ENCODE assay signal across 21 cellular contexts in genomic region chr20:38008233-38008944, GRCh38. TPM values are rescaled to one million over a fixed set of nuclear protein-coding genes. Genes with fewer than 3 reads are reported as not detected.
DNase-seq lines count a peak whose midpoint lies in the region; ATAC-seq, FAIRE-seq and TF ChIP-seq lines count a peak whose summit lies in the region.
"Had no signal": no experiment of that assay in that cellular context is flagged by ENCODE, and none has a peak within 500 bp of the region (broad histone marks: within the 10 kb centered on the region; RNA-seq: fewer than 3 reads in every experiment).

No MANE protein-coding gene starts in this region.

- intact Hi-C loops in left colon (cut with DNase I, micrococcal nuclease) = no loop called here

- no peaks in the 10 kb centered on the region for H3K27me3 Mint-ChIP-seq in activated T-helper 17 cell treated with anti-CD3 and anti-CD28 coated beads, Interleukin-2, amount 50 U/mL, for 72 hours
- H3K27me3 Mint-ChIP-seq: CD4-positive, CD25-positive, alpha-beta regulatory T cell had no signal

- DNase-seq in HTR-8/SVneo (ENCODE audit: insufficient read length, low spot score) = no peak
- no peak for DNase-seq in left colon
- DNase-seq in SK-N-DZ (ENCODE audit: low spot score) = no peak
- DNase-seq: ACHN; BE2C; C1 segment of cervical spinal cord; CD4-positive, CD25-positive, alpha-beta regulatory T cell; CD8-positive, alpha-beta memory T cell; COR-L47; HCEC 1CT; HFFc6 had no signal

- H3K36me3 ChIP-seq in HEK293 (ENCODE audit: control insufficient read depth in 2 of 2, insufficient read depth in 1 of 2, low read length in 2 of 2) = peaks cover 0 to 64% of the 10 kb centered on the region in 2 experiments; a peak in 2 of 3 replicates

- POLR2A ChIA-PET in HEK293 (lab: Yijun Ruan, JAX) = no interaction called here

- no peak overlapping the region for H3K27ac Mint-ChIP-seq in activated T-helper 17 cell treated with anti-CD3 and anti-CD28 coated beads, Interleukin-2, amount 50 U/mL, for 72 hours
- H3K27ac Mint-ChIP-seq: CD4-positive, CD25-positive, alpha-beta regulatory T cell; GM23338; HFFc6 had no signal

- ATAC-seq in activated T-helper 17 cell treated with anti-CD3 and anti-CD28 coated beads, Interleukin-2, amount 50 U/mL, for 72 hours (replicated peaks) = peak; percentile 11
- ATAC-seq in left colon (peak; percentile 52), HG02981 (IDR thresholded peaks at IDR 0.05; ENCODE audit: unreplicated experiment) (no peak), HG03095 (IDR thresholded peaks at IDR 0.05; ENCODE audit: unreplicated experiment) (no peak)
- ATAC-seq: GM23338 had no signal

- TF ChIP-seq CTCF in HEK293 (tag by site-specific recombination; IDR thresholded peaks at IDR 0.05) = no peak

- H3K4me1 ChIP-seq in HEK293 (ENCODE audit: control insufficient read depth, insufficient read depth, low read length) = no peaks in the 10 kb centered on the region

- peaks cover 84% of the 10 kb centered on the region for H3K36me3 Mint-ChIP-seq in activated T-helper 17 cell treated with anti-CD3 and anti-CD28 coated beads, Interleukin-2, amount 50 U/mL, for 72 hours (ENCODE audit: low read depth)

- no peak overlapping the region for H3K4me3 Mint-ChIP-seq in activated T-helper 17 cell treated with anti-CD3 and anti-CD28 coated beads, Interleukin-2, amount 50 U/mL, for 72 hours
- H3K4me3 Mint-ChIP-seq: CD4-positive, CD25-positive, alpha-beta regulatory T cell; CD8-positive, alpha-beta memory T cell; GM23338; HFFc6 had no signal

- peaks cover 8% of the 10 kb centered on the region for H3K4me1 Mint-ChIP-seq in activated T-helper 17 cell treated with anti-CD3 and anti-CD28 coated beads, Interleukin-2, amount 50 U/mL, for 72 hours
- H3K4me1 Mint-ChIP-seq: GM23338 had no signal

- CTCF ChIA-PET in HEK293 (lab: Yijun Ruan, JAX) = interaction anchor here (0.5 to 1.5 kb wide), 5 partner anchors 13 to 72 kb away, joined by 3 to 10 read pairs (median 4); no protein-coding TSS in a partner anchor

- H3K9me3 Mint-ChIP-seq in activated T-helper 17 cell treated with anti-CD3 and anti-CD28 coated beads, Interleukin-2, amount 50 U/mL, for 72 hours = no peaks in the 10 kb centered on the region
- H3K9me3 Mint-ChIP-seq: CD4-positive, CD25-positive, alpha-beta regulatory T cell; CD8-positive, alpha-beta memory T cell; GM23338; HFFc6 had no signal

- no peak overlapping the region for H3K4me3 ChIP-seq in HEK293 (ENCODE audit: low read depth, low read length)
- H3K4me3 ChIP-seq: GM23338 had no signal

- no peak overlapping the region for H3K27ac ChIP-seq in HEK293 (ENCODE audit: extremely low read depth, low read depth, low read length)

- FAIRE-seq in HTR-8/SVneo (lab: Jason Lieb, UNC) = peak; percentile 63
- FAIRE-seq: A204.1, G401.6, GM12891, GM18507, H54 had no signal

- H3K9me3 ChIP-seq in HEK293 (ENCODE audit: control insufficient read depth, insufficient read depth, low read depth, low read length) = no peaks in the 10 kb centered on the region
- H3K9me3 ChIP-seq: BE2C had no signal

TF ChIP-seq in HEK293, 187 proteins besides CTCF, POLR2A, EP300 and RAD21:
- TF ChIP-seq KLF16 (tag by site-specific recombination; IDR thresholded peaks at IDR 0.05) = no peak
- TF ChIP-seq ZNF121 (tag by site-specific recombination; IDR thresholded peaks at IDR 0.05) = no peak
- TF ChIP-seq PATZ1 (tag by site-specific recombination; IDR thresholded peaks at IDR 0.05) = no peak
- TF ChIP-seq ZNF146 (tag by site-specific recombination; IDR thresholded peaks at IDR 0.05) = peak; percentile 70
- no peak for TF ChIP-seq ZNF626 (tag by site-specific recombination; IDR thresholded peaks at IDR 0.05)
TF ChIP-seq in HEK293: peak in this region for 1.

RNA-seq across cellular contexts. Expression of gene TTI1, which starts 24.9 kb away (rescaled TPM):
- 10 to 100 TPM; 33.0 to 40.5 TPM for total RNA-seq in activated T-helper 17 cell treated with anti-CD3 and anti-CD28 coated beads, Interleukin-2, amount 50 U/mL, for 72 hours
- total RNA-seq in left colon = 10 to 100 TPM in 1 of 2 donors, 1 to 10 TPM in 1; 9.6 to 13.6 TPM
- 54.0 and 68.2 TPM in 2 replicates for polyA plus RNA-seq in SK-N-DZ (2014; cell fraction: cytosol; rRNA removed)
- polyA plus RNA-seq in SK-N-DZ (2014; cell fraction: nucleus; rRNA removed) = 44.5 and 70.0 TPM in 2 replicates

RNA-seq across cellular contexts. Expression of gene RPRD1B, which starts 25.2 kb away (rescaled TPM):
- 10 to 100 TPM; 37.9 to 46.0 TPM for total RNA-seq in activated T-helper 17 cell treated with anti-CD3 and anti-CD28 coated beads, Interleukin-2, amount 50 U/mL, for 72 hours
- total RNA-seq in left colon = 10 to 100 TPM; 30.8 to 34.9 TPM
- polyA plus RNA-seq in SK-N-DZ (2014; cell fraction: cytosol; rRNA removed) = 34.6 and 36.6 TPM in 2 replicates
- polyA plus RNA-seq in SK-N-DZ (2014; cell fraction: nucleus; rRNA removed) = 22.7 and 36.8 TPM in 2 replicates

Comparison
In these comparisons a context has a peak if more than half of its experiments do, and no peak if none do; other contexts are left out.
1. ATAC-seq: peak in activated T-helper 17 cell treated with anti-CD3 and anti-CD28 coated beads, Interleukin-2, amount 50 U/mL, for 72 hours (single experiment) and left colon (single experiment); none in HG02981 (single experiment) and HG03095 (single experiment).